In the genomic region with DNA sequence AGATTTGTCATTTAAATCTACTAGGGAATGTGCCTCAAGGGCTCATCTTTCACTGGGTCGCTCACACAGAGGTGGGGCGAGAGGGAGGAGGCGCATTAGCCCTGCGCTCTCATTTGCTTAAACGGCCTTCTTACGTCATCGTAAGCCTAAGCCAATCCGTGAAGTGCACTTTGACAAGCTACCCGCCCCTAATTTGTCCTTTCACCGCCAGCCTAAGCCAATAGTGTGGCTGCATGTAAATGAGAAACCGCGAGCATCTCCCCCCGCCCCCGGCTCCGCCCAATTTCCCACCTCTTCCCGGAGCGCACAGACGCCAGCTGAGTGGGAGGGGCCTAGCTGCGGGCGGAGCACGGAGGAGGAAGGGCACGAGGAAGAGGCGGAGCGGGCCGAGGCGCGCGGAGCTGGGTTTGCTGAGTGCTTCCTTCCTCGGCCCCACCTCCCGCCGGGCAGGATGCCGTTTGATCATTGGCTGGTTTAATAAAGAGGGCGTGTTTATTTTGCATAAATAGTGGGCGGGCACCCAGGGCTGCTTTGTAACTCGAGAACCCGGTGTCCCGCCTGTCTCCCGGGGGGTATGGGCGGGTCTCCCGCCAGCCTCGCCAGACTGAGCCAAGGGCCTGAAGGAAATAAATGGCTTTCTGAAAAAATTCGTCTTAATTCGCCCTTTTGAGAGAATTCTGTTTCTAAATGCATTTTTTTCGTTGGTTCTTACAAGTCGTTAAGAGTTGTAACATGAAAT, we compare ENCODE assay signal across 1 cellular context.
A peak's percentile ranks its signal among the peaks of the same experiment; 100 is the strongest.
TF ChIP-seq lines count a peak whose summit lies in the region.

No MANE protein-coding gene starts in this region.

TF ChIP-seq in H1, 55 proteins besides CTCF, POLR2A, EP300 and RAD21:
- 0 out of 2 replicates have a peak, but pooled peaks have one; percentile 15 for TF ChIP-seq CEBPB (IDR thresholded peaks at IDR 0.05; ENCODE audit: low read depth, low read length)
- TF ChIP-seq FOSL1 (IDR thresholded peaks at IDR 0.05; ENCODE audit: insufficient read depth, low read depth, low read length), result no peak
- TF ChIP-seq SP4 (IDR thresholded peaks at IDR 0.05; ENCODE audit: low read length), result peak; percentile 23
- no peak for TF ChIP-seq RBBP5 (IDR thresholded peaks at IDR 0.05; ENCODE audit: borderline replicate concordance, low read depth, low read length)
- TF ChIP-seq HDAC6 (IDR thresholded peaks at IDR 0.05; ENCODE audit: low read depth, low read length), result no peak
- TF ChIP-seq SIRT6 (IDR thresholded peaks at IDR 0.05; ENCODE audit: low read length), result no peak
- peak in 1 of 2 experiments; percentile 61; a peak in 1 of 4 replicates for TF ChIP-seq SIN3A (conservative IDR thresholded peaks at IDR 0.05 in 1 of 2, IDR thresholded peaks at IDR 0.05 in 1 of 2; ENCODE audit: low read depth in 1 of 2, low read length in 2 of 2)
- TF ChIP-seq BRCA1 (IDR thresholded peaks at IDR 0.05; ENCODE audit: low read depth, low read length), result no peak
- no peak for TF ChIP-seq SAP30 (IDR thresholded peaks at IDR 0.05; ENCODE audit: insufficient read depth, insufficient replicate concordance, low read length)
- peak; percentile 82 for TF ChIP-seq RNF2 (IDR thresholded peaks at IDR 0.05; ENCODE audit: borderline replicate concordance, low read depth, low read length, missing control alignments, poor library complexity, severe bottlenecking)
- no peak for TF ChIP-seq NRF1 (IDR thresholded peaks at IDR 0.05; ENCODE audit: low read depth, low read length)
- no peak for TF ChIP-seq CHD1 (IDR thresholded peaks at IDR 0.05; ENCODE audit: low read depth, low read length)
- no peak for TF ChIP-seq BACH1 (IDR thresholded peaks at IDR 0.05; ENCODE audit: low read length)
- TF ChIP-seq, protein P1, sequence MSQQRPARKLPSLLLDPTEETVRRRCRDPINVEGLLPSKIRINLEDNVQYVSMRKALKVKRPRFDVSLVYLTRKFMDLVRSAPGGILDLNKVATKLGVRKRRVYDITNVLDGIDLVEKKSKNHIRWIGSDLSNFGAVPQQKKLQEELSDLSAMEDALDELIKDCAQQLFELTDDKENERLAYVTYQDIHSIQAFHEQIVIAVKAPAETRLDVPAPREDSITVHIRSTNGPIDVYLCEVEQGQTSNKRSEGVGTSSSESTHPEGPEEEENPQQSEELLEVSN (IDR thresholded peaks at IDR 0.05), result no peak
- TF ChIP-seq RXRA (IDR thresholded peaks at IDR 0.05; ENCODE audit: insufficient read depth, low read depth, low read length), result no peak
- TF ChIP-seq, protein P2, sequence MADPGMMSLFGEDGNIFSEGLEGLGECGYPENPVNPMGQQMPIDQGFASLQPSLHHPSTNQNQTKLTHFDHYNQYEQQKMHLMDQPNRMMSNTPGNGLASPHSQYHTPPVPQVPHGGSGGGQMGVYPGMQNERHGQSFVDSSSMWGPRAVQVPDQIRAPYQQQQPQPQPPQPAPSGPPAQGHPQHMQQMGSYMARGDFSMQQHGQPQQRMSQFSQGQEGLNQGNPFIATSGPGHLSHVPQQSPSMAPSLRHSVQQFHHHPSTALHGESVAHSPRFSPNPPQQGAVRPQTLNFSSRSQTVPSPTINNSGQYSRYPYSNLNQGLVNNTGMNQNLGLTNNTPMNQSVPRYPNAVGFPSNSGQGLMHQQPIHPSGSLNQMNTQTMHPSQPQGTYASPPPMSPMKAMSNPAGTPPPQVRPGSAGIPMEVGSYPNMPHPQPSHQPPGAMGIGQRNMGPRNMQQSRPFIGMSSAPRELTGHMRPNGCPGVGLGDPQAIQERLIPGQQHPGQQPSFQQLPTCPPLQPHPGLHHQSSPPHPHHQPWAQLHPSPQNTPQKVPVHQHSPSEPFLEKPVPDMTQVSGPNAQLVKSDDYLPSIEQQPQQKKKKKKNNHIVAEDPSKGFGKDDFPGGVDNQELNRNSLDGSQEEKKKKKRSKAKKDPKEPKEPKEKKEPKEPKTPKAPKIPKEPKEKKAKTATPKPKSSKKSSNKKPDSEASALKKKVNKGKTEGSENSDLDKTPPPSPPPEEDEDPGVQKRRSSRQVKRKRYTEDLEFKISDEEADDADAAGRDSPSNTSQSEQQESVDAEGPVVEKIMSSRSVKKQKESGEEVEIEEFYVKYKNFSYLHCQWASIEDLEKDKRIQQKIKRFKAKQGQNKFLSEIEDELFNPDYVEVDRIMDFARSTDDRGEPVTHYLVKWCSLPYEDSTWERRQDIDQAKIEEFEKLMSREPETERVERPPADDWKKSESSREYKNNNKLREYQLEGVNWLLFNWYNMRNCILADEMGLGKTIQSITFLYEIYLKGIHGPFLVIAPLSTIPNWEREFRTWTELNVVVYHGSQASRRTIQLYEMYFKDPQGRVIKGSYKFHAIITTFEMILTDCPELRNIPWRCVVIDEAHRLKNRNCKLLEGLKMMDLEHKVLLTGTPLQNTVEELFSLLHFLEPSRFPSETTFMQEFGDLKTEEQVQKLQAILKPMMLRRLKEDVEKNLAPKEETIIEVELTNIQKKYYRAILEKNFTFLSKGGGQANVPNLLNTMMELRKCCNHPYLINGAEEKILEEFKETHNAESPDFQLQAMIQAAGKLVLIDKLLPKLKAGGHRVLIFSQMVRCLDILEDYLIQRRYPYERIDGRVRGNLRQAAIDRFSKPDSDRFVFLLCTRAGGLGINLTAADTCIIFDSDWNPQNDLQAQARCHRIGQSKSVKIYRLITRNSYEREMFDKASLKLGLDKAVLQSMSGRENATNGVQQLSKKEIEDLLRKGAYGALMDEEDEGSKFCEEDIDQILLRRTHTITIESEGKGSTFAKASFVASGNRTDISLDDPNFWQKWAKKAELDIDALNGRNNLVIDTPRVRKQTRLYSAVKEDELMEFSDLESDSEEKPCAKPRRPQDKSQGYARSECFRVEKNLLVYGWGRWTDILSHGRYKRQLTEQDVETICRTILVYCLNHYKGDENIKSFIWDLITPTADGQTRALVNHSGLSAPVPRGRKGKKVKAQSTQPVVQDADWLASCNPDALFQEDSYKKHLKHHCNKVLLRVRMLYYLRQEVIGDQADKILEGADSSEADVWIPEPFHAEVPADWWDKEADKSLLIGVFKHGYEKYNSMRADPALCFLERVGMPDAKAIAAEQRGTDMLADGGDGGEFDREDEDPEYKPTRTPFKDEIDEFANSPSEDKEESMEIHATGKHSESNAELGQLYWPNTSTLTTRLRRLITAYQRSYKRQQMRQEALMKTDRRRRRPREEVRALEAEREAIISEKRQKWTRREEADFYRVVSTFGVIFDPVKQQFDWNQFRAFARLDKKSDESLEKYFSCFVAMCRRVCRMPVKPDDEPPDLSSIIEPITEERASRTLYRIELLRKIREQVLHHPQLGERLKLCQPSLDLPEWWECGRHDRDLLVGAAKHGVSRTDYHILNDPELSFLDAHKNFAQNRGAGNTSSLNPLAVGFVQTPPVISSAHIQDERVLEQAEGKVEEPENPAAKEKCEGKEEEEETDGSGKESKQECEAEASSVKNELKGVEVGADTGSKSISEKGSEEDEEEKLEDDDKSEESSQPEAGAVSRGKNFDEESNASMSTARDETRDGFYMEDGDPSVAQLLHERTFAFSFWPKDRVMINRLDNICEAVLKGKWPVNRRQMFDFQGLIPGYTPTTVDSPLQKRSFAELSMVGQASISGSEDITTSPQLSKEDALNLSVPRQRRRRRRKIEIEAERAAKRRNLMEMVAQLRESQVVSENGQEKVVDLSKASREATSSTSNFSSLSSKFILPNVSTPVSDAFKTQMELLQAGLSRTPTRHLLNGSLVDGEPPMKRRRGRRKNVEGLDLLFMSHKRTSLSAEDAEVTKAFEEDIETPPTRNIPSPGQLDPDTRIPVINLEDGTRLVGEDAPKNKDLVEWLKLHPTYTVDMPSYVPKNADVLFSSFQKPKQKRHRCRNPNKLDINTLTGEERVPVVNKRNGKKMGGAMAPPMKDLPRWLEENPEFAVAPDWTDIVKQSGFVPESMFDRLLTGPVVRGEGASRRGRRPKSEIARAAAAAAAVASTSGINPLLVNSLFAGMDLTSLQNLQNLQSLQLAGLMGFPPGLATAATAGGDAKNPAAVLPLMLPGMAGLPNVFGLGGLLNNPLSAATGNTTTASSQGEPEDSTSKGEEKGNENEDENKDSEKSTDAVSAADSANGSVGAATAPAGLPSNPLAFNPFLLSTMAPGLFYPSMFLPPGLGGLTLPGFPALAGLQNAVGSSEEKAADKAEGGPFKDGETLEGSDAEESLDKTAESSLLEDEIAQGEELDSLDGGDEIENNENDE (IDR thresholded peaks at IDR 0.05; ENCODE audit: insufficient replicate concordance, low read length), result no peak
- TF ChIP-seq JUN (IDR thresholded peaks at IDR 0.05; ENCODE audit: low read depth, low read length), result no peak
- TF ChIP-seq TEAD4 (IDR thresholded peaks at IDR 0.05; ENCODE audit: low read depth, low read length), result peak; percentile 69; the same call in 1 of the 2 replicates
- TF ChIP-seq EGR1 (IDR thresholded peaks at IDR 0.05; ENCODE audit: borderline replicate concordance, low read depth, low read length), result peak; percentile 47; the same call in 1 of the 2 replicates
- TF ChIP-seq GABPA (IDR thresholded peaks at IDR 0.05; ENCODE audit: borderline replicate concordance, insufficient read depth, low read length), result no peak
- peak; percentile 38; the same call in 1 of the 2 replicates for TF ChIP-seq RFX5 (IDR thresholded peaks at IDR 0.05; ENCODE audit: borderline replicate concordance, low read depth, low read length)
- TF ChIP-seq SIX5 (IDR thresholded peaks at IDR 0.05; ENCODE audit: low read depth, low read length), result peak; percentile 23; the same call in 1 of the 2 replicates
- peak; percentile 23 for TF ChIP-seq ASH2L (IDR thresholded peaks at IDR 0.05; ENCODE audit: low read length)
- no peak for TF ChIP-seq NANOG (IDR thresholded peaks at IDR 0.05; ENCODE audit: insufficient read depth, low read depth, low read length, poor library complexity, severe bottlenecking)
- TF ChIP-seq EZH2 (IDR thresholded peaks at IDR 0.05; ENCODE audit: low read depth, low read length, severe bottlenecking), result no peak
- TF ChIP-seq GTF2F1 (IDR thresholded peaks at IDR 0.05; ENCODE audit: borderline replicate concordance, low read depth, low read length), result no peak
- TF ChIP-seq, protein P3, sequence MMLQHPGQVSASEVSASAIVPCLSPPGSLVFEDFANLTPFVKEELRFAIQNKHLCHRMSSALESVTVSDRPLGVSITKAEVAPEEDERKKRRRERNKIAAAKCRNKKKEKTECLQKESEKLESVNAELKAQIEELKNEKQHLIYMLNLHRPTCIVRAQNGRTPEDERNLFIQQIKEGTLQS (IDR thresholded peaks at IDR 0.05; ENCODE audit: insufficient read depth, low read depth, low read length), result no peak
- TF ChIP-seq POLR2AphosphoS5 (IDR thresholded peaks at IDR 0.05; ENCODE audit: low read depth, low read length), result no peak
- no peak for TF ChIP-seq BCL11A (IDR thresholded peaks at IDR 0.05; ENCODE audit: low read depth in 2 of 2, low read length in 2 of 2)
- TF ChIP-seq, protein P4, sequence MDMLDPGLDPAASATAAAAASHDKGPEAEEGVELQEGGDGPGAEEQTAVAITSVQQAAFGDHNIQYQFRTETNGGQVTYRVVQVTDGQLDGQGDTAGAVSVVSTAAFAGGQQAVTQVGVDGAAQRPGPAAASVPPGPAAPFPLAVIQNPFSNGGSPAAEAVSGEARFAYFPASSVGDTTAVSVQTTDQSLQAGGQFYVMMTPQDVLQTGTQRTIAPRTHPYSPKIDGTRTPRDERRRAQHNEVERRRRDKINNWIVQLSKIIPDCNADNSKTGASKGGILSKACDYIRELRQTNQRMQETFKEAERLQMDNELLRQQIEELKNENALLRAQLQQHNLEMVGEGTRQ (IDR thresholded peaks at IDR 0.05; ENCODE audit: low read length), result no peak
- peak; percentile 89 for TF ChIP-seq KDM1A (IDR thresholded peaks at IDR 0.05; ENCODE audit: borderline replicate concordance, low read length)
- TF ChIP-seq ZNF274 (IDR thresholded peaks at IDR 0.05; ENCODE audit: borderline replicate concordance, extremely low read depth, low read length), result no peak
- no peak for TF ChIP-seq SUZ12 (IDR thresholded peaks at IDR 0.05; ENCODE audit: low read length)
- no peak for TF ChIP-seq SRF (IDR thresholded peaks at IDR 0.05; ENCODE audit: low read depth, low read length)
- TF ChIP-seq POU5F1 (IDR thresholded peaks at IDR 0.05; ENCODE audit: low read depth, low read length), result no peak
- TF ChIP-seq, protein P5, sequence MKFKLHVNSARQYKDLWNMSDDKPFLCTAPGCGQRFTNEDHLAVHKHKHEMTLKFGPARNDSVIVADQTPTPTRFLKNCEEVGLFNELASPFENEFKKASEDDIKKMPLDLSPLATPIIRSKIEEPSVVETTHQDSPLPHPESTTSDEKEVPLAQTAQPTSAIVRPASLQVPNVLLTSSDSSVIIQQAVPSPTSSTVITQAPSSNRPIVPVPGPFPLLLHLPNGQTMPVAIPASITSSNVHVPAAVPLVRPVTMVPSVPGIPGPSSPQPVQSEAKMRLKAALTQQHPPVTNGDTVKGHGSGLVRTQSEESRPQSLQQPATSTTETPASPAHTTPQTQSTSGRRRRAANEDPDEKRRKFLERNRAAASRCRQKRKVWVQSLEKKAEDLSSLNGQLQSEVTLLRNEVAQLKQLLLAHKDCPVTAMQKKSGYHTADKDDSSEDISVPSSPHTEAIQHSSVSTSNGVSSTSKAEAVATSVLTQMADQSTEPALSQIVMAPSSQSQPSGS (IDR thresholded peaks at IDR 0.05; ENCODE audit: low read length), result no peak; the same call in 1 of the 2 replicates
- no peak for TF ChIP-seq SP2 (IDR thresholded peaks at IDR 0.05; ENCODE audit: low read length)
- TF ChIP-seq, protein P6, sequence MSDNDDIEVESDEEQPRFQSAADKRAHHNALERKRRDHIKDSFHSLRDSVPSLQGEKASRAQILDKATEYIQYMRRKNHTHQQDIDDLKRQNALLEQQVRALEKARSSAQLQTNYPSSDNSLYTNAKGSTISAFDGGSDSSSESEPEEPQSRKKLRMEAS (IDR thresholded peaks at IDR 0.05), result peak; percentile 49
- no peak for TF ChIP-seq KDM4A (IDR thresholded peaks at IDR 0.05; ENCODE audit: low read depth, low read length, severe bottlenecking)
- TF ChIP-seq KDM5A (IDR thresholded peaks at IDR 0.05; ENCODE audit: low read length), result no peak
- TF ChIP-seq YY1 (IDR thresholded peaks at IDR 0.05; ENCODE audit: low read depth, low read length), result no peak
- no peak for TF ChIP-seq CBX8 (IDR thresholded peaks at IDR 0.05; ENCODE audit: borderline replicate concordance, low read depth, low read length)
- TF ChIP-seq CREB1 (IDR thresholded peaks at IDR 0.05), result peak; percentile 82
- no peak for TF ChIP-seq CTBP2 (IDR thresholded peaks at IDR 0.05; ENCODE audit: borderline replicate concordance, insufficient read depth, insufficient read length, low read length)
- no peak for TF ChIP-seq MAFK (IDR thresholded peaks at IDR 0.05; ENCODE audit: low read depth, low read length)
- no peak; the same call in 1 of the 2 replicates for TF ChIP-seq TCF12 (IDR thresholded peaks at IDR 0.05; ENCODE audit: low read depth, low read length)
- TF ChIP-seq HDAC2 (IDR thresholded peaks at IDR 0.05; ENCODE audit: borderline replicate concordance in 1 of 2, low read depth in 2 of 2, low read length in 2 of 2), result 0 out of 4 replicates have a peak, but pooled peaks of 1 of the 2 experiments have one; percentile 44
- TF ChIP-seq TAF7 (optimal IDR thresholded peaks at IDR 0.05; ENCODE audit: borderline replicate concordance, low read depth, low read length), result no peak
- peak; percentile 34; the same call in 1 of the 2 replicates for TF ChIP-seq JUND (IDR thresholded peaks at IDR 0.05; ENCODE audit: low read length)
- no peak for TF ChIP-seq TBP (IDR thresholded peaks at IDR 0.05; ENCODE audit: low read depth, low read length)
- 0 out of 2 replicates have a peak, but pooled peaks have one; percentile 28 for TF ChIP-seq TAF1 (IDR thresholded peaks at IDR 0.05; ENCODE audit: low read depth, low read length)
- no peak for TF ChIP-seq PHF8 (conservative IDR thresholded peaks at IDR 0.05; ENCODE audit: low read depth, low read length)
- TF ChIP-seq CBX5 (IDR thresholded peaks at IDR 0.05; ENCODE audit: low read depth, low read length), result no peak
- TF ChIP-seq CHD2 (IDR thresholded peaks at IDR 0.05; ENCODE audit: low read length), result peak; percentile 45; the same call in 1 of the 2 replicates
- TF ChIP-seq SP1 (IDR thresholded peaks at IDR 0.05; ENCODE audit: low read depth, low read length), result peak; percentile 95
